In the genomic region with DNA sequence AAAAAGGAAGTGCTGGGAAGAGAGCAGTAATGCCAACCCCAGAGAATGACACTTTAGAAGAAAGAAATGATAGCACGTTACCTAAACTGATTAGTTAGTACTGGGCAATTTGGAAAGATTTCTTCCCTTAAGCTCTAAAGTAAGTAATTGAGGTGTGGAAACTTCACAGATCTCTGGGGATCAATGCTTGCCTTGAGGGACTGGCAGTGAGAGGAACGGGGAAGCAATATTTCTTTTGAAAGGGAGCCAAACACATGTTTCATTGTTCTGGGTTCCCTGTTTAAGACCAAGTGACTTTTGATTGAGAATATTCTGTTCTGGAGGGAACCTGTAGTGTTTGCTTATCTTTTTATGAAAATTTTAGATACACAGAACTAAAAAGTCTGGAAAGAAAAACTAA, we compare ENCODE assay signal across 16 cellular contexts.
"Had no signal": no experiment of that assay in that cellular context is flagged by ENCODE, and none has a peak within 500 bp of the region (broad histone marks: within the 10 kb centered on the region; RNA-seq: fewer than 3 reads in every experiment).

No MANE protein-coding gene starts in this region.

- H3K4me3 Mint-ChIP-seq: mesothelial cell of epicardium, natural killer cell had no signal

- H3K9me3 Mint-ChIP-seq: mesothelial cell of epicardium, natural killer cell had no signal

- DNase-seq: dorsolateral prefrontal cortex; effector CD8-positive, alpha-beta T cell; heart left ventricle; hypothalamus; mammary epithelial cell; natural killer cell; occipital lobe; pancreas; stimulated activated naive CD4-positive, alpha-beta T cell; stomach; substantia nigra; transverse colon had no signal

- H3K27ac Mint-ChIP-seq: mesothelial cell of epicardium, natural killer cell had no signal

- H3K36me3 Mint-ChIP-seq: mesothelial cell of epicardium, natural killer cell had no signal

- ATAC-seq: esophagus mucosa, heart left ventricle, left lobe of liver, natural killer cell, sciatic nerve had no signal

- H3K4me1 Mint-ChIP-seq: natural killer cell had no signal
